In genomic region chr11:59423835-59424234, GRCh38 we compare ENCODE assay signal across 39 cellular contexts. TPM values are rescaled to one million over a fixed set of nuclear protein-coding genes. Genes with fewer than 3 reads are reported as not detected.
"Had no signal": no experiment of that assay in that cellular context is flagged by ENCODE, and none has a peak within 500 bp of the region (broad histone marks: within the 10 kb centered on the region; RNA-seq: fewer than 3 reads in every experiment).

No MANE protein-coding gene starts in this region.

- H3K36me3 ChIP-seq: adrenal gland, ascending aorta, breast epithelium, cardiac muscle cell, colonic mucosa, esophagus squamous epithelium, gastroesophageal sphincter had no signal

- H3K27ac ChIP-seq: adrenal gland, ascending aorta, breast epithelium, cardiac muscle cell, colonic mucosa, epithelial cell of prostate, esophagus squamous epithelium, gastroesophageal sphincter had no signal

- H3K4me1 ChIP-seq: adrenal gland, ascending aorta, breast epithelium, colonic mucosa, esophagus squamous epithelium, gastroesophageal sphincter had no signal

- H3K27me3 ChIP-seq: adrenal gland, ascending aorta, breast epithelium, cardiac muscle cell, colonic mucosa, esophagus squamous epithelium, gastroesophageal sphincter had no signal

- H3K9me3 ChIP-seq: adrenal gland, ascending aorta, breast epithelium, colonic mucosa, esophagus squamous epithelium, gastroesophageal sphincter had no signal

- H3K4me3 ChIP-seq: adrenal gland, ascending aorta, breast epithelium, cardiac muscle cell, colonic mucosa, esophagus squamous epithelium, gastroesophageal sphincter had no signal

- DNase-seq: activated CD4-positive, alpha-beta T cell treated with anti-CD3 and anti-CD28 coated beads for 4 hours; activated CD4-positive, alpha-beta T cell treated with anti-CD3 and anti-CD28 coated beads, Interleukin-2, amount 50 U/mL, for 1 hour; activated CD4-positive, alpha-beta T cell treated with anti-CD3 and anti-CD28 coated beads, Interleukin-2, amount 50 U/mL, for 48 hours; activated CD4-positive, CD25-positive, alpha-beta regulatory T cell; activated CD4-positive, CD25-positive, alpha-beta regulatory T cell treated with anti-CD3 and anti-CD28 coated beads, Interleukin-2, amount 50 U/mL, for 72 hours; activated CD8-positive, alpha-beta memory T cell treated with anti-CD3 and anti-CD28 coated beads for 24 hours; activated CD8-positive, alpha-beta memory T cell treated with anti-CD3 and anti-CD28 coated beads, Interleukin-2, amount 50 U/mL, for 4 hours; activated CD8-positive, alpha-beta T cell treated with anti-CD3 and anti-CD28 coated beads for 36 hours; activated effector memory CD4-positive, alpha-beta T cell treated with anti-CD3 and anti-CD28 coated beads, Interleukin-2, amount 50 U/mL, for 16 hours; activated naive CD4-positive, alpha-beta T cell treated with anti-CD3 and anti-CD28 coated beads for 36 hours; activated naive CD8-positive, alpha-beta T cell treated with anti-CD3 and anti-CD28 coated beads for 36 hours; activated naive CD8-positive, alpha-beta T cell treated with anti-CD3 and anti-CD28 coated beads, Interleukin-2, amount 50 U/mL, for 24 hours; activated T-cell treated with anti-CD3 and anti-CD28 coated beads, Interleukin-2, amount 50 U/mL, for 1 hour; activated T-cell treated with anti-CD3 and anti-CD28 coated beads, Interleukin-2, amount 50 U/mL, for 48 hours; adrenal gland; amygdala; central memory CD4-positive, alpha-beta T cell; cerebellar nuclear complex; colonic mucosa; effector CD8-positive, alpha-beta T cell; esophagus squamous epithelium; foreskin melanocyte; head of caudate nucleus; T-helper 1 cell; T-helper 17 cell; T1000 had no signal

RNA-seq across cellular contexts. Expression of gene OR5A2, which starts 2.4 kb away (rescaled TPM):
- total RNA-seq: activated CD8-positive, alpha-beta T cell treated with anti-CD3 and anti-CD28 coated beads for 36 hours; activated naive CD4-positive, alpha-beta T cell treated with anti-CD3 and anti-CD28 coated beads for 36 hours; activated naive CD8-positive, alpha-beta T cell treated with anti-CD3 and anti-CD28 coated beads for 36 hours; activated T-helper 1 cell treated with anti-CD3 and anti-CD28 coated beads, Interleukin-12 subunit alpha, Interleukin-12 subunit beta, Interleukin-2, Interleukin-4 antibody, amounts not matched to agents 30 ng/mL and 10 ng/mL and 1 ng/mL, durations not matched to agents 14 hours and 24 hours and 36 hours; activated T-helper 2 cell treated with anti-CD3 and anti-CD28 coated beads, Interferon-gamma antibody, Interleukin-2, Interleukin-4, amounts not matched to agents 10 μg/mL and 5 μg/mL and 100 μg/mL, durations not matched to agents 14 hours and 24 hours and 36 hours; adrenal gland; ascending aorta; breast epithelium; cardiac muscle cell; colonic mucosa; dermis microvascular lymphatic vessel endothelial cell; endothelial cell of umbilical vein; esophagus squamous epithelium; fibroblast of lung; fibroblast of villous mesenchyme; gastroesophageal sphincter; glomerular endothelial cell; T-helper 17 cell had no signal
- polyA plus RNA-seq: adrenal gland, cardiac muscle cell, endothelial cell of umbilical vein, esophagus, fibroblast of lung had no signal

RNA-seq across cellular contexts. Expression of gene OR5A1, which starts 12.4 kb away (rescaled TPM):
- total RNA-seq: activated CD8-positive, alpha-beta T cell treated with anti-CD3 and anti-CD28 coated beads for 36 hours; activated naive CD4-positive, alpha-beta T cell treated with anti-CD3 and anti-CD28 coated beads for 36 hours; activated naive CD8-positive, alpha-beta T cell treated with anti-CD3 and anti-CD28 coated beads for 36 hours; activated T-helper 1 cell treated with anti-CD3 and anti-CD28 coated beads, Interleukin-12 subunit alpha, Interleukin-12 subunit beta, Interleukin-2, Interleukin-4 antibody, amounts not matched to agents 30 ng/mL and 10 ng/mL and 1 ng/mL, durations not matched to agents 14 hours and 24 hours and 36 hours; activated T-helper 2 cell treated with anti-CD3 and anti-CD28 coated beads, Interferon-gamma antibody, Interleukin-2, Interleukin-4, amounts not matched to agents 10 μg/mL and 5 μg/mL and 100 μg/mL, durations not matched to agents 14 hours and 24 hours and 36 hours; adrenal gland; ascending aorta; breast epithelium; cardiac muscle cell; colonic mucosa; dermis microvascular lymphatic vessel endothelial cell; endothelial cell of umbilical vein; esophagus squamous epithelium; fibroblast of lung; fibroblast of villous mesenchyme; gastroesophageal sphincter; glomerular endothelial cell; T-helper 17 cell had no signal
- polyA plus RNA-seq: adrenal gland, cardiac muscle cell, endothelial cell of umbilical vein, esophagus, fibroblast of lung had no signal

RNA-seq across cellular contexts. Expression of gene OR4D6, which starts 32.9 kb away (rescaled TPM):
- total RNA-seq: activated CD8-positive, alpha-beta T cell treated with anti-CD3 and anti-CD28 coated beads for 36 hours; activated naive CD4-positive, alpha-beta T cell treated with anti-CD3 and anti-CD28 coated beads for 36 hours; activated naive CD8-positive, alpha-beta T cell treated with anti-CD3 and anti-CD28 coated beads for 36 hours; activated T-helper 1 cell treated with anti-CD3 and anti-CD28 coated beads, Interleukin-12 subunit alpha, Interleukin-12 subunit beta, Interleukin-2, Interleukin-4 antibody, amounts not matched to agents 30 ng/mL and 10 ng/mL and 1 ng/mL, durations not matched to agents 14 hours and 24 hours and 36 hours; activated T-helper 2 cell treated with anti-CD3 and anti-CD28 coated beads, Interferon-gamma antibody, Interleukin-2, Interleukin-4, amounts not matched to agents 10 μg/mL and 5 μg/mL and 100 μg/mL, durations not matched to agents 14 hours and 24 hours and 36 hours; adrenal gland; ascending aorta; breast epithelium; cardiac muscle cell; colonic mucosa; dermis microvascular lymphatic vessel endothelial cell; endothelial cell of umbilical vein; esophagus squamous epithelium; fibroblast of lung; fibroblast of villous mesenchyme; gastroesophageal sphincter; glomerular endothelial cell; T-helper 17 cell had no signal
- polyA plus RNA-seq: adrenal gland, cardiac muscle cell, endothelial cell of umbilical vein, esophagus, fibroblast of lung had no signal

RNA-seq across cellular contexts. Expression of gene OR4D10, which starts 49.3 kb away (rescaled TPM):
- total RNA-seq: activated CD8-positive, alpha-beta T cell treated with anti-CD3 and anti-CD28 coated beads for 36 hours; activated naive CD4-positive, alpha-beta T cell treated with anti-CD3 and anti-CD28 coated beads for 36 hours; activated naive CD8-positive, alpha-beta T cell treated with anti-CD3 and anti-CD28 coated beads for 36 hours; activated T-helper 1 cell treated with anti-CD3 and anti-CD28 coated beads, Interleukin-12 subunit alpha, Interleukin-12 subunit beta, Interleukin-2, Interleukin-4 antibody, amounts not matched to agents 30 ng/mL and 10 ng/mL and 1 ng/mL, durations not matched to agents 14 hours and 24 hours and 36 hours; activated T-helper 2 cell treated with anti-CD3 and anti-CD28 coated beads, Interferon-gamma antibody, Interleukin-2, Interleukin-4, amounts not matched to agents 10 μg/mL and 5 μg/mL and 100 μg/mL, durations not matched to agents 14 hours and 24 hours and 36 hours; adrenal gland; ascending aorta; breast epithelium; cardiac muscle cell; colonic mucosa; dermis microvascular lymphatic vessel endothelial cell; endothelial cell of umbilical vein; esophagus squamous epithelium; fibroblast of lung; fibroblast of villous mesenchyme; gastroesophageal sphincter; glomerular endothelial cell; T-helper 17 cell had no signal
- polyA plus RNA-seq: adrenal gland, cardiac muscle cell, endothelial cell of umbilical vein, esophagus, fibroblast of lung had no signal
